ENCODE assay signal across 8 cellular contexts in the genomic region with DNA sequence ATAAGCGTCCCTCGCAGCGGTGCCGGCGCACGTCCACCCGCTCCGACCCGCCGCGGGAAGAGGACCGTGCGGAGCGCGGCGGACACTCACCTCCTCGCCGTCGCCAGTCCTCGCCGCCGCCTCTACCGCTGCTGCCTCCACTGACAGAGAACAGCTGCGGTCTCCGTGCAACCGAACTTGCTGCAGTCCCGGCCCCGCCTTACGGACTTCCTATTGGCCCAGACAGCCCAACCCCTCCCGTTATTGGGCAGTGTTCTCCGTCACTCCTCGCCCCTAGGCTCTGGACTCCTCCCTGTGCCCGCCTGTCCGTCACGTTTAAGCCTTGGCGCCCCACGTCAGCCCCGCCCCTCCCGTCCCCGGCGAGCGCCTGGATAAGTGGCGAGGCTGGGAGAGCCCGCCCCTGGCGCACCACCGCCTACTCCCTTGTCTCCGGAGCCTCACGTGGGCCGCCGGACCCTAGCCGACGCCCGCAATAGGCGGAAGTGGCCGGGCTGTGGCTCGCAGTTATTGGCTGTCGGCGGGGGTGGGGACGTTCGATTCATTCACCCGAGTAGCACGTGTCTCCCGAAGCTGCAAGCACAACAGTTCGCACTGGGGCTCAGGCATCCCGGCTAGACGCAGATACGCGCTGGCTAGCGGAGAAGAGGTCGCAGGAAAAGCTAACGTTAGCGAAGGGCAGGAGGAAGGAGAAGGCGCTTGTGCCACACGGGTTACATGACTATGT. TPM values are rescaled to one million over a fixed set of nuclear protein-coding genes. Genes with fewer than 3 reads are reported as not detected.
DNase-seq lines count a peak whose midpoint lies in the region; FAIRE-seq and TF ChIP-seq lines count a peak whose summit lies in the region.

A gene with protein sequence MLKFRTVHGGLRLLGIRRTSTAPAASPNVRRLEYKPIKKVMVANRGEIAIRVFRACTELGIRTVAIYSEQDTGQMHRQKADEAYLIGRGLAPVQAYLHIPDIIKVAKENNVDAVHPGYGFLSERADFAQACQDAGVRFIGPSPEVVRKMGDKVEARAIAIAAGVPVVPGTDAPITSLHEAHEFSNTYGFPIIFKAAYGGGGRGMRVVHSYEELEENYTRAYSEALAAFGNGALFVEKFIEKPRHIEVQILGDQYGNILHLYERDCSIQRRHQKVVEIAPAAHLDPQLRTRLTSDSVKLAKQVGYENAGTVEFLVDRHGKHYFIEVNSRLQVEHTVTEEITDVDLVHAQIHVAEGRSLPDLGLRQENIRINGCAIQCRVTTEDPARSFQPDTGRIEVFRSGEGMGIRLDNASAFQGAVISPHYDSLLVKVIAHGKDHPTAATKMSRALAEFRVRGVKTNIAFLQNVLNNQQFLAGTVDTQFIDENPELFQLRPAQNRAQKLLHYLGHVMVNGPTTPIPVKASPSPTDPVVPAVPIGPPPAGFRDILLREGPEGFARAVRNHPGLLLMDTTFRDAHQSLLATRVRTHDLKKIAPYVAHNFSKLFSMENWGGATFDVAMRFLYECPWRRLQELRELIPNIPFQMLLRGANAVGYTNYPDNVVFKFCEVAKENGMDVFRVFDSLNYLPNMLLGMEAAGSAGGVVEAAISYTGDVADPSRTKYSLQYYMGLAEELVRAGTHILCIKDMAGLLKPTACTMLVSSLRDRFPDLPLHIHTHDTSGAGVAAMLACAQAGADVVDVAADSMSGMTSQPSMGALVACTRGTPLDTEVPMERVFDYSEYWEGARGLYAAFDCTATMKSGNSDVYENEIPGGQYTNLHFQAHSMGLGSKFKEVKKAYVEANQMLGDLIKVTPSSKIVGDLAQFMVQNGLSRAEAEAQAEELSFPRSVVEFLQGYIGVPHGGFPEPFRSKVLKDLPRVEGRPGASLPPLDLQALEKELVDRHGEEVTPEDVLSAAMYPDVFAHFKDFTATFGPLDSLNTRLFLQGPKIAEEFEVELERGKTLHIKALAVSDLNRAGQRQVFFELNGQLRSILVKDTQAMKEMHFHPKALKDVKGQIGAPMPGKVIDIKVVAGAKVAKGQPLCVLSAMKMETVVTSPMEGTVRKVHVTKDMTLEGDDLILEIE (minus strand): TSS at position 152 of the 724 bp plus-strand sequence. CDS start 86,224 bp downstream, outside the sequence.

- no peaks in the 10 kb centered on the region for H3K36me3 ChIP-seq in suprapubic skin

- TF ChIP-seq POLR2A in suprapubic skin (IDR thresholded peaks at IDR 0.05): peak in 1 of 2 donors; percentile 28

- no peaks in the 10 kb centered on the region for H3K9me3 ChIP-seq in suprapubic skin

- FAIRE-seq in G401.6 (lab: Jason Lieb, UNC): peak; percentile 98

- H3K4me1 ChIP-seq in suprapubic skin: peaks cover 26% of the 10 kb centered on the region

- DNase-seq in HEK293T (ENCODE audit: extremely low spot score) (peak; percentile 99), NAMALWA (ENCODE audit: low spot score) (peak; percentile 98), SKM-1 treated with dmso at 0.1 percent for 144 hours (lab: John Stamatoyannopoulos, UW; ENCODE audit: unreplicated experiment) (peak; percentile 99), glomerular endothelial cell (ENCODE audit: extremely low read depth, low read depth, low spot score) (peak; percentile 87), occipital lobe (lab: John Stamatoyannopoulos, UW) (peak; percentile 100), suprapubic skin (ENCODE audit: low spot score in 2 of 2) (peak; percentile 99 to 100)
- DNase-seq in activated naive CD8-positive, alpha-beta T cell treated with anti-CD3 and anti-CD28 coated beads for 36 hours: peak; percentile 98

- TF ChIP-seq EP300 in suprapubic skin (IDR thresholded peaks at IDR 0.05): no peak

- CTCF ChIA-PET in HEK293T (lab: Yijun Ruan, JAX): interaction anchor here (1.4 kb wide), 1 partner anchor 17 kb away, joined by 5 read pairs; a partner anchor contains a TSS

- H3K9me3 Mint-ChIP-seq in activated naive CD8-positive, alpha-beta T cell treated with anti-CD3 and anti-CD28 coated beads for 36 hours: no peaks in the 10 kb centered on the region

- no peaks in the 10 kb centered on the region for H3K36me3 Mint-ChIP-seq in activated naive CD8-positive, alpha-beta T cell treated with anti-CD3 and anti-CD28 coated beads for 36 hours

- no peak for TF ChIP-seq CTCF in suprapubic skin (IDR thresholded peaks at IDR 0.05)

- H3K27ac ChIP-seq in suprapubic skin: peak within 1 kb of the TSS; percentile 89

- POLR2A ChIA-PET in HEK293T (lab: Yijun Ruan, JAX): interaction anchor here (0.7 to 1.4 kb wide), 4 partner anchors 8 to 82 kb away, joined by 3 to 4 read pairs (median 4); no protein-coding TSS in a partner anchor

- peaks cover 19% of the 10 kb centered on the region for H3K4me1 Mint-ChIP-seq in activated naive CD8-positive, alpha-beta T cell treated with anti-CD3 and anti-CD28 coated beads for 36 hours

- H3K4me3 Mint-ChIP-seq in activated naive CD8-positive, alpha-beta T cell treated with anti-CD3 and anti-CD28 coated beads for 36 hours: peak within 1 kb of the TSS; percentile 74

- peak within 1 kb of the TSS; percentile 86 for H3K4me3 ChIP-seq in suprapubic skin

- no peaks in the 10 kb centered on the region for H3K27me3 ChIP-seq in suprapubic skin

- WGBS in suprapubic skin: under 1% methylated on average over 23 of the region's 74 CpGs

- H3K27me3 Mint-ChIP-seq in activated naive CD8-positive, alpha-beta T cell treated with anti-CD3 and anti-CD28 coated beads for 36 hours: no peaks in the 10 kb centered on the region

- peak within 1 kb of the TSS; percentile 90 for H3K27ac Mint-ChIP-seq in activated naive CD8-positive, alpha-beta T cell treated with anti-CD3 and anti-CD28 coated beads for 36 hours

TF ChIP-seq in HEK293T, 16 proteins besides CTCF, POLR2A, EP300 and RAD21:
- TF ChIP-seq FOXM1 (IDR thresholded peaks at IDR 0.05; ENCODE audit: borderline replicate concordance) (no peak), TARDBP (IDR thresholded peaks at IDR 0.05) (no peak), FOXA1 (IDR thresholded peaks at IDR 0.05) (no peak), BHLHE40 (IDR thresholded peaks at IDR 0.05; ENCODE audit: borderline replicate concordance) (no peak), CTBP1 (IDR thresholded peaks at IDR 0.05; ENCODE audit: borderline replicate concordance) (no peak), HDGF (IDR thresholded peaks at IDR 0.05; ENCODE audit: borderline replicate concordance) (peak; percentile 93; the same call in 1 of the 2 replicates), L3MBTL2 (conservative IDR thresholded peaks at IDR 0.05) (peak; percentile 99), NFRKB (IDR thresholded peaks at IDR 0.05) (no peak), ZNF384 (IDR thresholded peaks at IDR 0.05) (no peak), LEF1 (IDR thresholded peaks at IDR 0.05; ENCODE audit: borderline replicate concordance) (no peak), FOXK2 (IDR thresholded peaks at IDR 0.05) (no peak), ELF4 (IDR thresholded peaks at IDR 0.05) (peak; percentile 71), SUZ12 (IDR thresholded peaks at IDR 0.05) (no peak), ARNT (IDR thresholded peaks at IDR 0.05) (no peak), SP1 (IDR thresholded peaks at IDR 0.05) (no peak)
- TF ChIP-seq, protein P1, sequence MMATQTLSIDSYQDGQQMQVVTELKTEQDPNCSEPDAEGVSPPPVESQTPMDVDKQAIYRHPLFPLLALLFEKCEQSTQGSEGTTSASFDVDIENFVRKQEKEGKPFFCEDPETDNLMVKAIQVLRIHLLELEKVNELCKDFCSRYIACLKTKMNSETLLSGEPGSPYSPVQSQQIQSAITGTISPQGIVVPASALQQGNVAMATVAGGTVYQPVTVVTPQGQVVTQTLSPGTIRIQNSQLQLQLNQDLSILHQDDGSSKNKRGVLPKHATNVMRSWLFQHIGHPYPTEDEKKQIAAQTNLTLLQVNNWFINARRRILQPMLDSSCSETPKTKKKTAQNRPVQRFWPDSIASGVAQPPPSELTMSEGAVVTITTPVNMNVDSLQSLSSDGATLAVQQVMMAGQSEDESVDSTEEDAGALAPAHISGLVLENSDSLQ (IDR thresholded peaks at IDR 0.05): peak; percentile 99

RNA-seq across cellular contexts. Expression of the gene that starts here (rescaled TPM):
- total RNA-seq in activated naive CD8-positive, alpha-beta T cell treated with anti-CD3 and anti-CD28 coated beads for 36 hours: 1 to 10 TPM; 8.1 TPM
- total RNA-seq in glomerular endothelial cell: 6.4 and 7.0 TPM in 2 replicates
- 9.5 TPM for total RNA-seq in occipital lobe
- 10 to 100 TPM; 10.8 to 25.4 (median 13.9) TPM for total RNA-seq in suprapubic skin

Comparison
In these comparisons a context has a peak if more than half of its experiments do, and no peak if none do; other contexts are left out.
1. Peak in every context shown above with its lines: DNase-seq, H3K4me3 ChIP-seq and H3K27ac ChIP-seq.